ENCODE assay signal across 14 cellular contexts in the genomic region with DNA sequence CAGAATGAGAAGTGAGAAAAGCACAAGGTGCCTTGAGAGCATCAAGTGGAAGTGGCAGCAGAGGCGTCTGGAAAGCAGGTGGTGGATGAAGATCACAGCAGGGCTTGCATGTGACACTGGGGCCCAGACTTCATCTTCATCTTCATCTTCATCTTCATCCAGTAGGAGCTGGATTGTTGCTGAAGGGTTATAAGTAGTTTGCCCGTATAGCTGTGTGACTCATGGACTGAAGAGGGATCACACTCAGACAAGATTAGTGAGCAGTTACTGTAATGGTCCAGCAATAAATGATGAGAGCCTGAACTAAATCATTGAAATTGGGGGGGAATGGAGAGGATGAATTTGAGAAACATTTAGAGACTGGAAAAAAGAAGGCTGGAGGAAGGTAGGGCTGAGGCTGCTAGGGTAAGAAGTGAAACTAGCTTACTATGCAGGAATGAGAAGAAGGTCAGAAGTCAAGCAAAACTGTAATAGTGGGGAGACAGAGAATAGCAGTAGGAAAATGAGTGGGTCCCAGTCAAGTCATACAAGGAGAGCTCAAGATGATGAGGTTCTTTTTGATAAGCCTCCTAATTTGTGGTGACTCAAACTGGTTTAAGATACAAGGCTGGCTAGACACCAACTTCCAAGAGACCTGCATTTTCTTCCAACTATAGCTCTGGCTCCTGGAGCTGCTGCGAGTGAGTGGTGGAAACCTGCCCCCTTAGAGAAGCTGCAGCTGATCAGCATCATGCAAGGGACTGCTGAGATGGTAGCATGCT.
DNase-seq lines count a peak whose midpoint lies in the region; ATAC-seq and TF ChIP-seq lines count a peak whose summit lies in the region.
"Had no signal": no experiment of that assay in that cellular context is flagged by ENCODE, and none has a peak within 500 bp of the region (broad histone marks: within the 10 kb centered on the region; RNA-seq: fewer than 3 reads in every experiment).

No MANE protein-coding gene starts in this region.

- H3K36me3 Mint-ChIP-seq in activated CD4-positive, alpha-beta memory T cell treated with anti-CD3 and anti-CD28 coated beads, Interleukin-2, amount 10 ng/mL, durations not matched to agents 7 days and 5 days (ENCODE audit: low read depth): no peaks in the 10 kb centered on the region
- H3K36me3 Mint-ChIP-seq: activated naive CD4-positive, alpha-beta T cell treated with anti-CD3 and anti-CD28 coated beads, Interleukin-2, amount 50 U/mL, for 72 hours; mesothelial cell of epicardium had no signal

- TF ChIP-seq CTCF in parathyroid adenoma (IDR thresholded peaks at IDR 0.05): no peak

- H3K4me2 ChIP-seq in parathyroid adenoma (ENCODE audit: low read length): no peak overlapping the region

- no peak overlapping the region for H3K27ac ChIP-seq in parathyroid adenoma
- H3K27ac ChIP-seq: foreskin keratinocyte had no signal

- H3K79me2 ChIP-seq in parathyroid adenoma: no peaks in the 10 kb centered on the region

- H3K27me3 ChIP-seq in parathyroid adenoma (ENCODE audit: control insufficient read depth, insufficient read depth, low read length): no peaks in the 10 kb centered on the region
- H3K27me3 ChIP-seq: foreskin keratinocyte had no signal

- peaks cover 5% of the 10 kb centered on the region for H3K4me1 Mint-ChIP-seq in activated CD4-positive, alpha-beta memory T cell treated with anti-CD3 and anti-CD28 coated beads, Interleukin-2, amount 10 ng/mL, durations not matched to agents 7 days and 5 days
- H3K4me1 Mint-ChIP-seq: mesothelial cell of epicardium had no signal

- no peaks in the 10 kb centered on the region for H3K9me3 ChIP-seq in parathyroid adenoma (ENCODE audit: control insufficient read depth, low read length)

- no peaks in the 10 kb centered on the region for H3K36me3 ChIP-seq in parathyroid adenoma (ENCODE audit: control insufficient read depth, insufficient read depth, low read length)

- POLR2A ChIA-PET in activated CD4-positive, alpha-beta memory T cell treated with anti-CD3 and anti-CD28 coated beads, Interleukin-2, amount 10 ng/mL, durations not matched to agents 7 days and 5 days (lab: Charles Lee): no interaction called here

- DNase-seq in amniotic epithelial cell (ENCODE audit: low read depth): peak; percentile 47
- DNase-seq in OCI-M2 (lab: John Stamatoyannopoulos, UW; ENCODE audit: unreplicated experiment): no peak
- no peak for DNase-seq in NCI-H748 (lab: John Stamatoyannopoulos, UW; ENCODE audit: unreplicated experiment)
- no peak for DNase-seq in stimulated activated naive CD8-positive, alpha-beta T cell treated with anti-CD3 and anti-CD28 coated beads, Interleukin-15, Interleukin-2, amounts not matched to agents 100 U/mL and 50 U/mL, for 24 hours
- no peak for DNase-seq in activated CD4-positive, alpha-beta memory T cell treated with anti-CD3 and anti-CD28 coated beads, Interleukin-2, amount 10 ng/mL, durations not matched to agents 7 days and 5 days
- DNase-seq: activated CD4-positive, alpha-beta T cell treated with anti-CD3 and anti-CD28 coated beads for 1 hour; GF-D8; NK-92 treated with Interleukin-12 subunit alpha and Interleukin-12 subunit beta, amount 100 ng/mL, for 24 hours had no signal

- no peak overlapping the region for H3K27ac Mint-ChIP-seq in activated CD4-positive, alpha-beta memory T cell treated with anti-CD3 and anti-CD28 coated beads, Interleukin-2, amount 10 ng/mL, durations not matched to agents 7 days and 5 days
- H3K27ac Mint-ChIP-seq: activated naive CD4-positive, alpha-beta T cell treated with anti-CD3 and anti-CD28 coated beads, Interleukin-2, amount 50 U/mL, for 72 hours; mesothelial cell of epicardium had no signal

- H2AFZ ChIP-seq in parathyroid adenoma: peak overlapping the region; percentile 16

- ATAC-seq in GM19035 (IDR thresholded peaks at IDR 0.05; ENCODE audit: unreplicated experiment) (peak; percentile 46), HG02981 (IDR thresholded peaks at IDR 0.05; ENCODE audit: unreplicated experiment) (peak; percentile 48)
- no peak for ATAC-seq in stimulated activated naive CD8-positive, alpha-beta T cell treated with anti-CD3 and anti-CD28 coated beads, Interleukin-15, Interleukin-2, amounts not matched to agents 100 U/mL and 50 U/mL, for 24 hours

- no peak overlapping the region for H3K4me3 ChIP-seq in parathyroid adenoma (ENCODE audit: low read depth, low read length)

- no peaks in the 10 kb centered on the region for H3K9me3 Mint-ChIP-seq in activated CD4-positive, alpha-beta memory T cell treated with anti-CD3 and anti-CD28 coated beads, Interleukin-2, amount 10 ng/mL, durations not matched to agents 7 days and 5 days
- H3K9me3 Mint-ChIP-seq: activated naive CD4-positive, alpha-beta T cell treated with anti-CD3 and anti-CD28 coated beads, Interleukin-2, amount 50 U/mL, for 72 hours; mesothelial cell of epicardium had no signal

- CTCF ChIA-PET in activated CD4-positive, alpha-beta memory T cell treated with anti-CD3 and anti-CD28 coated beads, Interleukin-2, amount 10 ng/mL, durations not matched to agents 7 days and 5 days (lab: Charles Lee): no interaction called here

- H3K4me3 Mint-ChIP-seq in activated CD4-positive, alpha-beta memory T cell treated with anti-CD3 and anti-CD28 coated beads, Interleukin-2, amount 10 ng/mL, durations not matched to agents 7 days and 5 days: no peak overlapping the region
- H3K4me3 Mint-ChIP-seq: mesothelial cell of epicardium had no signal

- H3K9ac ChIP-seq in parathyroid adenoma: no peak overlapping the region

- H3K4me1 ChIP-seq in parathyroid adenoma: no peaks in the 10 kb centered on the region

- H3K27me3 Mint-ChIP-seq in activated CD4-positive, alpha-beta memory T cell treated with anti-CD3 and anti-CD28 coated beads, Interleukin-2, amount 10 ng/mL, durations not matched to agents 7 days and 5 days: peaks cover 17% of the 10 kb centered on the region
